Comparison of ENCODE assay signal across 8 cellular contexts in genomic region chrX:109732319-109732779, GRCh38. TPM values are rescaled to one million over a fixed set of nuclear protein-coding genes. Genes with fewer than 3 reads are reported as not detected.
DNase-seq lines count a peak whose midpoint lies in the region; ATAC-seq, FAIRE-seq and TF ChIP-seq lines count a peak whose summit lies in the region.

No MANE protein-coding gene starts in this region.

- H3K4me3 ChIP-seq in lower lobe of right lung (peak overlapping the region; percentile 77), testis (peak overlapping the region; percentile 68 to 86)

- no peak for TF ChIP-seq POLR2A in testis (IDR thresholded peaks at IDR 0.05)

- FAIRE-seq in frontal cortex (lab: Jason Lieb, UNC), result no peak

- H3K36me3 ChIP-seq in lower lobe of right lung, result no peaks in the 10 kb centered on the region
- no peaks in the 10 kb centered on the region for H3K36me3 ChIP-seq in testis (ENCODE audit: low read depth, missing control alignments)

- TF ChIP-seq CTCF in lower lobe of right lung (IDR thresholded peaks at IDR 0.05), result no peak
- no peak for TF ChIP-seq CTCF in testis (IDR thresholded peaks at IDR 0.05)

- H3K27me3 ChIP-seq in lower lobe of right lung (ENCODE audit: low read depth), result no peaks in the 10 kb centered on the region
- H3K27me3 ChIP-seq in testis, result no peaks in the 10 kb centered on the region

- intact Hi-C loops in lower lobe of right lung (cut with DNase I), result no loop called here
- intact Hi-C loops in testis (cut with DNase I; ENCODE audit: low total_unique reads), result no loop called here

- peak; percentile 46 for ATAC-seq in GM19395 (IDR thresholded peaks at IDR 0.05; ENCODE audit: unreplicated experiment)
- peak; percentile 28 for ATAC-seq in HG03520 (IDR thresholded peaks at IDR 0.05; ENCODE audit: unreplicated experiment)
- ATAC-seq in lower lobe of right lung, result peak; percentile 44 to 53

- peak; percentile 53 for DNase-seq in CD1c-positive myeloid dendritic cell (ENCODE audit: extremely low spot score)
- DNase-seq in SW480 (ENCODE audit: low spot score), result peak; percentile 56
- DNase-seq in lower lobe of right lung, result no peak
- DNase-seq in testis, result no peak
- no peak for DNase-seq in frontal cortex (ENCODE audit: low spot score in 2 of 2)

- 0% methylated on average over 12 to 14 of the region's 14 CpGs for WGBS in testis, 2 donors

- H3K27ac ChIP-seq in cingulate gyrus (ENCODE audit: low read depth, low read length) (peak overlapping the region; percentile 82), lower lobe of right lung (peak overlapping the region; percentile 90), testis (peak overlapping the region; percentile 84 to 85)

- H3K9me3 ChIP-seq in lower lobe of right lung (no peaks in the 10 kb centered on the region), testis (no peaks in the 10 kb centered on the region)

- H3K4me1 ChIP-seq in lower lobe of right lung (peaks cover 10% of the 10 kb centered on the region), testis (no peaks in the 10 kb centered on the region)

RNA-seq across cellular contexts. Expression of gene ACSL4, which starts 0.7 kb away (rescaled TPM):
- total RNA-seq in lower lobe of right lung, result 87.7 TPM
- total RNA-seq in testis, result 100 to 1,000 TPM; 108 to 136 TPM
- polyA plus RNA-seq in testis (ENCODE audit: insufficient read depth, low read depth, low replicate concordance), result 40.4 TPM
- 205 TPM for total RNA-seq in frontal cortex

Comparison
In these comparisons a context has a peak if more than half of its experiments do, and no peak if none do; other contexts are left out.
1. DNase-seq: peak in CD1c-positive myeloid dendritic cell (single experiment) and SW480 (single experiment); none in lower lobe of right lung (single experiment), testis (single experiment) and frontal cortex (0 of 2).
2. Peak in every context shown above with its lines, with median percentiles within 50 percentile points of each other: ATAC-seq and H3K27ac ChIP-seq.